Comparison of ENCODE assay signal across 8 cellular contexts in the genomic region with DNA sequence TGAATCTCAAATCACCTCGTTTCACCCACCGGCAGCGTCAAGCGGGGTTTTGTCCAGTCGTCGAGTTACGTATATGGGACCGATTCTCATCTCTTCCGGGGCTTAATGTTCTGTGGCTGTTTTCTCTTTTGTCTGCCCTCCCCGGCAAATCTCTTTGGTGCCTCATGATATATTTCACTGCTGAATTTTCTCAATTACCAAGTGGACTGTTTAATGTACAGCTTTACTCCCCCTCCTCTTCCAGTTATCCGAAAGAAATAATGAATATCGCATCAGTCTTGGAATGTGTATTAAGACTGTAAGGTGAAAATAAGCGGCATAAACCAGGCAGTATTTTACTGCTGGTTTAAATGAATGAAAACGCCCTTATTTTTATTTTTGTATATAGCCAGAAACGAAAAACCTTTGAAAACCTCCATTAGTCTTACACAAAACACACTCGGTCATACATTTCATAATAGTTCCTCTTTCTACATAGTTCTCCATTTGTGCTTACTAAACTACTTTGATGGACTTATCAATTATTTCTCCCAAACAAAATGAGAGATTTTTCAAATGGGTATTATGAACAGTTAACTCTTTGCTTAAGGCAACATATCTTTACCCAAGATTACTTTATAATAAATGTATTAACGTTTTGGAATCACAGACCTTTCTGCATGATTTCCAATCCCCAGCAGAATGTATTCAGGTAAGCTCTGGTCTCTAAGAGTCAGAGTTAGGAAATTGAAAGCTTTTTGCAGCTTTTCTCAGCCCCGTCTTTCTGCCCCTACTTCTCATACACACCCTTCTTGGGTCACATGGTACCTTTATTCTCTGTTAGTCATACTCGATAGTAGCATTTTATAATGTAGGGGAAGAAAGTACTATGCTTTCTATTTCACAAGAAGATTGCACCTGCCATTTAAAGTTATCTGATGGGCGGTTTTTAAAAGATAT. TPM values are rescaled to one million over a fixed set of nuclear protein-coding genes. Genes with fewer than 3 reads are reported as not detected.
DNase-seq lines count a peak whose midpoint lies in the region; ATAC-seq and TF ChIP-seq lines count a peak whose summit lies in the region.

No MANE protein-coding gene starts in this region.

- peaks cover 33% of the 10 kb centered on the region for H3K79me2 ChIP-seq in osteoblast (ENCODE audit: insufficient read depth, low read length)

- H3K4me3 ChIP-seq in esophagus (ENCODE audit: low read depth in 1 of 2, low read length in 2 of 2), result peak overlapping the region; percentile 60 to 81
- H3K4me3 ChIP-seq in osteoblast (ENCODE audit: insufficient read depth, low read length), result peak overlapping the region; percentile 90

- H3K27ac Mint-ChIP-seq in HFFc6, result peak overlapping the region; percentile 98
- peak overlapping the region; percentile 89 for H3K27ac Mint-ChIP-seq in T-helper 1 cell treated with Interleukin-12 subunit alpha and Interleukin-12 subunit beta and Interleukin-4 antibody, amounts not matched to agents 30 μg/mL and 1 μg/mL, for 36 hours

- 1 to 32% methylated on average over 20 of the region's 20 CpGs for WGBS in esophagus, 2 donors

- peak overlapping the region; percentile 66 for H3K4me2 ChIP-seq in osteoblast (ENCODE audit: insufficient read depth, low read length)

- H3K27me3 ChIP-seq in esophagus (ENCODE audit: control insufficient read depth in 1 of 2, insufficient read depth in 2 of 2, low read length in 2 of 2) (no peaks in the 10 kb centered on the region), osteoblast (ENCODE audit: insufficient read depth, low read length) (no peaks in the 10 kb centered on the region)

- peaks cover 1% of the 10 kb centered on the region; the same call in 1 of the 2 replicates for H3K27me3 Mint-ChIP-seq in HFFc6 (ENCODE audit: insufficient read depth)
- peaks cover 3% of the 10 kb centered on the region for H3K27me3 Mint-ChIP-seq in T-helper 1 cell treated with Interleukin-12 subunit alpha and Interleukin-12 subunit beta and Interleukin-4 antibody, amounts not matched to agents 30 μg/mL and 1 μg/mL, for 36 hours (ENCODE audit: low read depth)

- no peak for TF ChIP-seq CTCF in HFFc6 (IDR thresholded peaks at IDR 0.05)
- no peak for TF ChIP-seq CTCF in osteoblast (IDR thresholded peaks at IDR 0.05; ENCODE audit: extremely low read depth, low read depth, low read length)

- H3K36me3 ChIP-seq in esophagus (ENCODE audit: control insufficient read depth in 2 of 2, insufficient read depth in 2 of 2, low read length in 1 of 2) (no peaks in the 10 kb centered on the region), osteoblast (ENCODE audit: insufficient read depth, low read length) (no peaks in the 10 kb centered on the region)

- H3K4me3 Mint-ChIP-seq in HFFc6, result peak overlapping the region; percentile 97
- H3K4me3 Mint-ChIP-seq in T-helper 1 cell treated with Interleukin-12 subunit alpha and Interleukin-12 subunit beta and Interleukin-4 antibody, amounts not matched to agents 30 μg/mL and 1 μg/mL, for 36 hours, result peak overlapping the region; percentile 88

- H3K4me1 ChIP-seq in esophagus (ENCODE audit: control insufficient read depth in 2 of 2, insufficient read depth in 2 of 2, low read length in 1 of 2) (peaks cover 0 to 2% of the 10 kb centered on the region in 2 donors), osteoblast (ENCODE audit: insufficient read depth, low read length) (peaks cover 19% of the 10 kb centered on the region)

- H3K36me3 Mint-ChIP-seq in HFFc6 (ENCODE audit: low read depth), result no peaks in the 10 kb centered on the region
- no peaks in the 10 kb centered on the region for H3K36me3 Mint-ChIP-seq in T-helper 1 cell treated with Interleukin-12 subunit alpha and Interleukin-12 subunit beta and Interleukin-4 antibody, amounts not matched to agents 30 μg/mL and 1 μg/mL, for 36 hours (ENCODE audit: low read depth)

- peak overlapping the region; percentile 86 to 96 for H3K27ac ChIP-seq in esophagus (ENCODE audit: low read depth in 2 of 2, low read length in 1 of 2)
- peak overlapping the region; percentile 91 for H3K27ac ChIP-seq in osteoblast (ENCODE audit: low read depth, low read length)

- H3K9me3 ChIP-seq in esophagus (ENCODE audit: control insufficient read depth in 2 of 2, insufficient read depth in 1 of 2, low read depth in 1 of 2, low read length in 1 of 2), result no peaks in the 10 kb centered on the region
- no peaks in the 10 kb centered on the region for H3K9me3 ChIP-seq in osteoblast (ENCODE audit: low read depth, low read length)

- DNase-seq in DMS53 treated with DMSO at 0.1 percent for 48 hours (lab: John Stamatoyannopoulos, UW; ENCODE audit: unreplicated experiment) (peak; percentile 38), HFFc6 (peak; percentile 23), osteoblast (ENCODE audit: insufficient read length, low spot score, missing footprints) (no peak)

- peaks cover 17% of the 10 kb centered on the region for H3K4me1 Mint-ChIP-seq in HFFc6 (ENCODE audit: low read depth)
- peaks cover 11% of the 10 kb centered on the region for H3K4me1 Mint-ChIP-seq in T-helper 1 cell treated with Interleukin-12 subunit alpha and Interleukin-12 subunit beta and Interleukin-4 antibody, amounts not matched to agents 30 μg/mL and 1 μg/mL, for 36 hours (ENCODE audit: low read depth)

- no peaks in the 10 kb centered on the region for H3K9me3 Mint-ChIP-seq in HFFc6
- no peaks in the 10 kb centered on the region for H3K9me3 Mint-ChIP-seq in T-helper 1 cell treated with Interleukin-12 subunit alpha and Interleukin-12 subunit beta and Interleukin-4 antibody, amounts not matched to agents 30 μg/mL and 1 μg/mL, for 36 hours

- peak overlapping the region; percentile 70 for H2AFZ ChIP-seq in osteoblast (ENCODE audit: low read length)

- ATAC-seq in GM21737 (IDR thresholded peaks at IDR 0.05; ENCODE audit: unreplicated experiment) (no peak), GM21390 (IDR thresholded peaks at IDR 0.05; ENCODE audit: unreplicated experiment) (no peak), GM21447 (IDR thresholded peaks at IDR 0.05; ENCODE audit: unreplicated experiment) (no peak)

- peaks cover 4% of the 10 kb centered on the region for H4K20me1 ChIP-seq in osteoblast (ENCODE audit: insufficient read depth, low read length)

RNA-seq across cellular contexts. Expression of gene RP2, which starts 1.0 kb away (rescaled TPM):
- 10 to 100 TPM; 10.7 to 12.7 (median 12.1) TPM for total RNA-seq in HFFc6 (2021; fragmentation: NEBNext Ultra II Directional; extraction: Animal tissue kit (Norgen Biotek cat#: 25700))
- polyA plus RNA-seq in esophagus, result 1 to 10 TPM; 5.2 to 6.6 TPM
- total RNA-seq in osteoblast, result 18.6 and 19.5 TPM in 2 replicates
